24 cellular contexts compared by ENCODE assay signal in genomic region chr7:17931069-17931468, GRCh38. TPM values are rescaled to one million over a fixed set of nuclear protein-coding genes. Genes with fewer than 3 reads are reported as not detected.
DNase-seq lines count a peak whose midpoint lies in the region; ATAC-seq and TF ChIP-seq lines count a peak whose summit lies in the region.
"Had no signal": no experiment of that assay in that cellular context is flagged by ENCODE, and none has a peak within 500 bp of the region (broad histone marks: within the 10 kb centered on the region; RNA-seq: fewer than 3 reads in every experiment).

No MANE protein-coding gene starts in this region.

- H2AFZ ChIP-seq in GM23338 = no peak overlapping the region

- no peak overlapping the region for H3K4me3 ChIP-seq in GM23338
- H3K4me3 ChIP-seq: HAP-1, K562, MG63 had no signal

- no peak for TF ChIP-seq CTCF in GM23338 (conservative IDR thresholded peaks at IDR 0.05; ENCODE audit: low read depth in 2 of 2)

- H3K4me1 Mint-ChIP-seq in activated naive CD4-positive, alpha-beta T cell treated with anti-CD3 and anti-CD28 coated beads, Interleukin-2, amount 50 U/mL, for 24 hours = peaks cover 91% of the 10 kb centered on the region
- H3K4me1 Mint-ChIP-seq in GM23338 = peaks cover 40% of the 10 kb centered on the region
- H3K4me1 Mint-ChIP-seq in activated T-helper 17 cell treated with anti-CD3 and anti-CD28 coated beads, Interleukin-2, amount 50 U/mL, for 72 hours = peaks cover 37% of the 10 kb centered on the region
- H3K4me1 Mint-ChIP-seq in stimulated activated memory B cell treated with anti-CD40 and anti-IgM and Interleukin-4, amounts not matched to agents 10 μg/mL and 1 μg/mL and 100 μg/mL, for 72 hours = peaks cover 76% of the 10 kb centered on the region

- H3K27ac Mint-ChIP-seq in activated naive CD4-positive, alpha-beta T cell treated with anti-CD3 and anti-CD28 coated beads, Interleukin-2, amount 50 U/mL, for 24 hours = no peak overlapping the region
- peak overlapping the region; percentile 84; the same call in 1 of the 2 replicates for H3K27ac Mint-ChIP-seq in GM23338
- H3K27ac Mint-ChIP-seq in activated T-helper 17 cell treated with anti-CD3 and anti-CD28 coated beads, Interleukin-2, amount 50 U/mL, for 72 hours = no peak overlapping the region
- H3K27ac Mint-ChIP-seq in stimulated activated memory B cell treated with anti-CD40 and anti-IgM and Interleukin-4, amounts not matched to agents 10 μg/mL and 1 μg/mL and 100 μg/mL, for 72 hours = peak overlapping the region; percentile 37
- H3K27ac Mint-ChIP-seq: HFFc6 had no signal

- no peaks in the 10 kb centered on the region; the same call in none of the 2 replicates for H4K20me1 ChIP-seq in GM23338 (replicated peaks; ENCODE audit: insufficient read depth)

- no peak for ATAC-seq in GM23338
- ATAC-seq in activated T-helper 17 cell treated with anti-CD3 and anti-CD28 coated beads, Interleukin-2, amount 50 U/mL, for 72 hours (replicated peaks) = no peak
- ATAC-seq in stimulated activated memory B cell treated with anti-CD40 and anti-IgM and Interleukin-4, amounts not matched to agents 10 μg/mL and 1 μg/mL and 100 μg/mL, for 72 hours = no peak
- ATAC-seq: K562 had no signal

- no peaks in the 10 kb centered on the region for H3K27me3 ChIP-seq in GM23338 (ENCODE audit: insufficient read depth)
- H3K27me3 ChIP-seq: BE2C, MG63 had no signal

- H3K9me2 ChIP-seq in GM23338 (ENCODE audit: insufficient read depth) = no peaks in the 10 kb centered on the region

- H3K4me3 Mint-ChIP-seq in activated naive CD4-positive, alpha-beta T cell treated with anti-CD3 and anti-CD28 coated beads, Interleukin-2, amount 50 U/mL, for 24 hours = peak overlapping the region; percentile 11
- H3K4me3 Mint-ChIP-seq in GM23338 = no peak overlapping the region
- peak overlapping the region; percentile 13 for H3K4me3 Mint-ChIP-seq in activated T-helper 17 cell treated with anti-CD3 and anti-CD28 coated beads, Interleukin-2, amount 50 U/mL, for 72 hours
- no peak overlapping the region for H3K4me3 Mint-ChIP-seq in stimulated activated memory B cell treated with anti-CD40 and anti-IgM and Interleukin-4, amounts not matched to agents 10 μg/mL and 1 μg/mL and 100 μg/mL, for 72 hours
- H3K4me3 Mint-ChIP-seq: CD14-positive monocyte, HFFc6 had no signal

- no peaks in the 10 kb centered on the region for H3K36me3 ChIP-seq in GM23338 (ENCODE audit: insufficient read depth)
- H3K36me3 ChIP-seq: BE2C, HAP-1 had no signal

- no peak for DNase-seq in activated naive CD4-positive, alpha-beta T cell (lab: John Stamatoyannopoulos, UW)
- no peak for DNase-seq in GM23338 (ENCODE audit: low spot score)
- DNase-seq in iPS-NIHi7 (ENCODE audit: extremely low spot score) = no peak
- no peak for DNase-seq in hypothalamus (lab: John Stamatoyannopoulos, UW)
- DNase-seq: 8988T; ACHN; BE2C; CD8-positive, alpha-beta memory T cell; DMS 273 treated with DMSO at 0.1 percent for 48 hours; DMS79; EL; GF-D8; HFFc6; MG63; NCI-H2029; NCI-H446; NCI-H524 treated with DMSO at 0.1 percent for 48 hours; NCI-H774 had no signal

- no peak overlapping the region for H3K4me2 ChIP-seq in GM23338

- peaks cover 10% of the 10 kb centered on the region; the same call in 1 of the 2 replicates for H3K4me1 ChIP-seq in GM23338 (ENCODE audit: insufficient read depth)
- H3K4me1 ChIP-seq: BE2C had no signal

- no peak overlapping the region for H3K27ac ChIP-seq in GM23338 (ENCODE audit: low read depth)

- no peaks in the 10 kb centered on the region for H3K27me3 Mint-ChIP-seq in activated naive CD4-positive, alpha-beta T cell treated with anti-CD3 and anti-CD28 coated beads, Interleukin-2, amount 50 U/mL, for 24 hours
- no peaks in the 10 kb centered on the region for H3K27me3 Mint-ChIP-seq in GM23338 (ENCODE audit: insufficient read depth, low read depth, poor library complexity)
- H3K27me3 Mint-ChIP-seq in activated T-helper 17 cell treated with anti-CD3 and anti-CD28 coated beads, Interleukin-2, amount 50 U/mL, for 72 hours = no peaks in the 10 kb centered on the region
- H3K27me3 Mint-ChIP-seq in stimulated activated memory B cell treated with anti-CD40 and anti-IgM and Interleukin-4, amounts not matched to agents 10 μg/mL and 1 μg/mL and 100 μg/mL, for 72 hours = no peaks in the 10 kb centered on the region
- H3K27me3 Mint-ChIP-seq: CD8-positive, alpha-beta memory T cell had no signal

- H3K79me2 ChIP-seq in GM23338 (replicated peaks; ENCODE audit: insufficient read depth) = peaks cover 98% of the 10 kb centered on the region

- no peaks in the 10 kb centered on the region for H3F3A ChIP-seq in GM23338 (replicated peaks; ENCODE audit: low read depth)

- H3K9me3 Mint-ChIP-seq in activated naive CD4-positive, alpha-beta T cell treated with anti-CD3 and anti-CD28 coated beads, Interleukin-2, amount 50 U/mL, for 24 hours = no peaks in the 10 kb centered on the region
- no peaks in the 10 kb centered on the region for H3K9me3 Mint-ChIP-seq in GM23338
- no peaks in the 10 kb centered on the region for H3K9me3 Mint-ChIP-seq in activated T-helper 17 cell treated with anti-CD3 and anti-CD28 coated beads, Interleukin-2, amount 50 U/mL, for 72 hours
- H3K9me3 Mint-ChIP-seq in stimulated activated memory B cell treated with anti-CD40 and anti-IgM and Interleukin-4, amounts not matched to agents 10 μg/mL and 1 μg/mL and 100 μg/mL, for 72 hours = no peaks in the 10 kb centered on the region
- H3K9me3 Mint-ChIP-seq: CD14-positive monocyte; CD8-positive, alpha-beta memory T cell; HFFc6 had no signal

- peaks cover 3% of the 10 kb centered on the region for H3K36me3 Mint-ChIP-seq in activated naive CD4-positive, alpha-beta T cell treated with anti-CD3 and anti-CD28 coated beads, Interleukin-2, amount 50 U/mL, for 24 hours
- H3K36me3 Mint-ChIP-seq in GM23338 (ENCODE audit: low read depth) = no peaks in the 10 kb centered on the region
- no peaks in the 10 kb centered on the region for H3K36me3 Mint-ChIP-seq in activated T-helper 17 cell treated with anti-CD3 and anti-CD28 coated beads, Interleukin-2, amount 50 U/mL, for 72 hours (ENCODE audit: low read depth)
- peaks cover 5% of the 10 kb centered on the region for H3K36me3 Mint-ChIP-seq in stimulated activated memory B cell treated with anti-CD40 and anti-IgM and Interleukin-4, amounts not matched to agents 10 μg/mL and 1 μg/mL and 100 μg/mL, for 72 hours
- H3K36me3 Mint-ChIP-seq: CD14-positive monocyte had no signal

TF ChIP-seq in GM23338, 12 proteins besides CTCF, POLR2A, EP300 and RAD21 (continues in another document):
- TF ChIP-seq STAT1 (IDR thresholded peaks at IDR 0.05; ENCODE audit: unreplicated experiment) = no peak

RNA-seq across cellular contexts. Expression of gene SNX13, which starts 9.2 kb away (rescaled TPM):
- 26.4 and 42.7 TPM in 2 replicates for total RNA-seq in GM23338 (2014; rRNA removed; shearing (Covaris generic))
- polyA plus RNA-seq in GM23338 (2016; fragmentation: Nextera tagmentation; extraction: Ambion mirVana) = 6.9 and 7.5 TPM in 2 replicates
- total RNA-seq in activated T-helper 17 cell treated with anti-CD3 and anti-CD28 coated beads, Interleukin-2, amount 50 U/mL, for 72 hours = 10 to 100 TPM; 20.6 to 23.5 TPM

Comparison
In these comparisons a context has a peak if more than half of its experiments do, and no peak if none do; other contexts are left out.
1. H3K27ac Mint-ChIP-seq: peak in GM23338 (single experiment) and stimulated activated memory B cell treated with anti-CD40 and anti-IgM and Interleukin-4, amounts not matched to agents 10 μg/mL and 1 μg/mL and 100 μg/mL, for 72 hours (single experiment); none in activated naive CD4-positive, alpha-beta T cell treated with anti-CD3 and anti-CD28 coated beads, Interleukin-2, amount 50 U/mL, for 24 hours (single experiment) and activated T-helper 17 cell treated with anti-CD3 and anti-CD28 coated beads, Interleukin-2, amount 50 U/mL, for 72 hours (single experiment).
2. H3K4me3 Mint-ChIP-seq: peak in activated naive CD4-positive, alpha-beta T cell treated with anti-CD3 and anti-CD28 coated beads, Interleukin-2, amount 50 U/mL, for 24 hours (single experiment) and activated T-helper 17 cell treated with anti-CD3 and anti-CD28 coated beads, Interleukin-2, amount 50 U/mL, for 72 hours (single experiment); none in GM23338 (single experiment) and stimulated activated memory B cell treated with anti-CD40 and anti-IgM and Interleukin-4, amounts not matched to agents 10 μg/mL and 1 μg/mL and 100 μg/mL, for 72 hours (single experiment).